ENCODE assay signal across 9 cellular contexts in genomic region chr9:4939118-4939561, GRCh38. TPM values are rescaled to one million over a fixed set of nuclear protein-coding genes. Genes with fewer than 3 reads are reported as not detected.
DNase-seq lines count a peak whose midpoint lies in the region; ATAC-seq and TF ChIP-seq lines count a peak whose summit lies in the region.
"Had no signal": no experiment of that assay in that cellular context is flagged by ENCODE, and none has a peak within 500 bp of the region (broad histone marks: within the 10 kb centered on the region; RNA-seq: fewer than 3 reads in every experiment).

No MANE protein-coding gene starts in this region.

- peak overlapping the region; percentile 62 for H3K27ac Mint-ChIP-seq in memory B cell
- H3K27ac Mint-ChIP-seq in neural progenitor cell = no peak overlapping the region

- H4K20me1 ChIP-seq in neural progenitor cell (ENCODE audit: low read depth) = peaks cover 8% of the 10 kb centered on the region

- H3K9ac ChIP-seq in neural progenitor cell = no peak overlapping the region
- H3K9ac ChIP-seq: KMS-11 had no signal

- H3K27me3 ChIP-seq in neural progenitor cell = no peaks in the 10 kb centered on the region

- no peak overlapping the region for H3K4me3 ChIP-seq in neural progenitor cell

- TF ChIP-seq CTCF in neural progenitor cell (IDR thresholded peaks at IDR 0.05) = no peak

- no peaks in the 10 kb centered on the region for H3K9me3 ChIP-seq in neural progenitor cell (ENCODE audit: low read depth)

- no peak overlapping the region for H3K27ac ChIP-seq in neural progenitor cell
- H3K27ac ChIP-seq: KMS-11 had no signal

- H3K4me1 ChIP-seq in neural progenitor cell = peaks cover 27% of the 10 kb centered on the region

- H3K36me3 ChIP-seq in neural progenitor cell = no peaks in the 10 kb centered on the region

- H3K4me3 Mint-ChIP-seq in memory B cell = peak overlapping the region; percentile 48
- no peak overlapping the region for H3K4me3 Mint-ChIP-seq in neural progenitor cell

- no peaks in the 10 kb centered on the region for H3K36me3 Mint-ChIP-seq in memory B cell
- no peaks in the 10 kb centered on the region for H3K36me3 Mint-ChIP-seq in neural progenitor cell

- H2AFZ ChIP-seq in neural progenitor cell (replicated peaks) = no peak overlapping the region

- H3F3A ChIP-seq in neural progenitor cell (ENCODE audit: low read depth) = peaks cover 12% of the 10 kb centered on the region

- no peaks in the 10 kb centered on the region for H3K27me3 Mint-ChIP-seq in memory B cell
- H3K27me3 Mint-ChIP-seq in neural progenitor cell (ENCODE audit: insufficient read depth, low read depth) = peaks cover 8% of the 10 kb centered on the region

- peak; percentile 84 for ATAC-seq in GM18868 (IDR thresholded peaks at IDR 0.05; ENCODE audit: unreplicated experiment)
- peak; percentile 83 for ATAC-seq in HG02610 (IDR thresholded peaks at IDR 0.05; ENCODE audit: unreplicated experiment)
- peak; percentile 96 for ATAC-seq in memory B cell (ENCODE audit: low read depth)

- H3K9me3 Mint-ChIP-seq in memory B cell (no peaks in the 10 kb centered on the region), neural progenitor cell (no peaks in the 10 kb centered on the region)

- H3K4me2 ChIP-seq in neural progenitor cell = no peak overlapping the region
- H3K4me2 ChIP-seq: KMS-11 had no signal

- H3K4me1 Mint-ChIP-seq in memory B cell = peaks cover 40% of the 10 kb centered on the region
- peaks cover 21% of the 10 kb centered on the region for H3K4me1 Mint-ChIP-seq in neural progenitor cell

- DNase-seq in NOMO-1 (lab: John Stamatoyannopoulos, UW; ENCODE audit: unreplicated experiment in 2 of 2) = peak; percentile 75 to 82
- DNase-seq in memory B cell (ENCODE audit: low spot score in 2 of 2) = peak in 1 of 2 donors; percentile 21
- DNase-seq in neural progenitor cell (ENCODE audit: low spot score) = no peak
- no peak for DNase-seq in LoVo (ENCODE audit: low spot score)
- DNase-seq in DMS 273 treated with DMSO at 0.1 percent for 48 hours (lab: John Stamatoyannopoulos, UW) = no peak
- no peak for DNase-seq in ecto neural progenitor cell (ENCODE audit: low spot score)

- H3K79me2 ChIP-seq in neural progenitor cell (ENCODE audit: low read depth) = no peaks in the 10 kb centered on the region

RNA-seq across cellular contexts. Expression of gene JAK2, which starts 45.9 kb away (rescaled TPM):
- total RNA-seq in neural progenitor cell (ENCODE audit: low replicate concordance) = 3.2 and 3.9 TPM in 2 replicates

Comparison
In these comparisons a context has a peak if more than half of its experiments do, and no peak if none do; other contexts are left out.
1. DNase-seq: peak in NOMO-1 (2 of 2); none in neural progenitor cell (single experiment), LoVo (single experiment), DMS 273 treated with DMSO at 0.1 percent for 48 hours (single experiment) and ecto neural progenitor cell (single experiment).
2. Peak in every context shown above with its lines, with median percentiles within 50 percentile points of each other: ATAC-seq.